In genomic region chr5:179680014-179680779, GRCh38 we compare ENCODE assay signal across 13 cellular contexts. TPM values are rescaled to one million over a fixed set of nuclear protein-coding genes. Genes with fewer than 3 reads are reported as not detected.
DNase-seq lines count a peak whose midpoint lies in the region; ATAC-seq and TF ChIP-seq lines count a peak whose summit lies in the region.
"Had no signal": no experiment of that assay in that cellular context is flagged by ENCODE, and none has a peak within 500 bp of the region (broad histone marks: within the 10 kb centered on the region; RNA-seq: fewer than 3 reads in every experiment).

No MANE protein-coding gene starts in this region.

- H3K79me2 ChIP-seq in OCI-LY7 (ENCODE audit: insufficient read depth, low read depth, low read length): peaks cover 20% of the 10 kb centered on the region; the same call in 1 of the 2 replicates

- peak overlapping the region; percentile 70 for H3K4me3 Mint-ChIP-seq in activated T-cell treated with anti-CD3 and anti-CD28 coated beads, Interleukin-2, amount 50 U/mL, for 24 hours
- H3K4me3 Mint-ChIP-seq in central memory CD8-positive, alpha-beta T cell: peak overlapping the region; percentile 50
- peak overlapping the region; percentile 33 for H3K4me3 Mint-ChIP-seq in progenitor cell of endocrine pancreas (ENCODE audit: low read depth)

- H3K4me3 ChIP-seq in OCI-LY7 (ENCODE audit: low read depth, low read length, poor library complexity, severe bottlenecking) (no peak overlapping the region), lower leg skin (ENCODE audit: low read depth, poor library complexity, severe bottlenecking) (no peak overlapping the region)

- ATAC-seq in central memory CD8-positive, alpha-beta T cell (replicated peaks; ENCODE audit: extremely low read depth, poor library complexity, severe bottlenecking): no peak
- ATAC-seq: left ventricle myocardium superior, psoas muscle had no signal

- peaks cover 46% of the 10 kb centered on the region for H3K36me3 Mint-ChIP-seq in activated T-cell treated with anti-CD3 and anti-CD28 coated beads, Interleukin-2, amount 50 U/mL, for 24 hours (ENCODE audit: low read depth)
- H3K36me3 Mint-ChIP-seq in central memory CD8-positive, alpha-beta T cell (ENCODE audit: insufficient read depth): peaks cover 13% of the 10 kb centered on the region
- peaks cover 8% of the 10 kb centered on the region for H3K36me3 Mint-ChIP-seq in progenitor cell of endocrine pancreas (ENCODE audit: insufficient read depth)

- H3K4me1 Mint-ChIP-seq in activated T-cell treated with anti-CD3 and anti-CD28 coated beads, Interleukin-2, amount 50 U/mL, for 24 hours (ENCODE audit: low read depth): peaks cover 32% of the 10 kb centered on the region
- H3K4me1 Mint-ChIP-seq in central memory CD8-positive, alpha-beta T cell: peaks cover 33% of the 10 kb centered on the region
- peaks cover 15% of the 10 kb centered on the region for H3K4me1 Mint-ChIP-seq in progenitor cell of endocrine pancreas (ENCODE audit: low read depth)

- no peaks in the 10 kb centered on the region for H3K27me3 Mint-ChIP-seq in activated T-cell treated with anti-CD3 and anti-CD28 coated beads, Interleukin-2, amount 50 U/mL, for 24 hours
- H3K27me3 Mint-ChIP-seq in central memory CD8-positive, alpha-beta T cell: no peaks in the 10 kb centered on the region
- H3K27me3 Mint-ChIP-seq in progenitor cell of endocrine pancreas: no peaks in the 10 kb centered on the region

- TF ChIP-seq POLR2A in lower leg skin (IDR thresholded peaks at IDR 0.05): no peak

- BruUV-seq in OCI-LY7 (replicated peaks; lab: Mats Ljungman, UMichigan): TSS peak; percentile 55

- no peaks in the 10 kb centered on the region for H3K9me2 ChIP-seq in OCI-LY7 (ENCODE audit: insufficient read depth, low read length)

- H3K4me2 ChIP-seq in OCI-LY7 (ENCODE audit: low read length): 0 out of 2 replicates have a peak overlapping the region, but pooled peaks have one; percentile 73
- H3K4me2 ChIP-seq: KMS-11 had no signal

- intact Hi-C loops in OCI-LY7 (cut with micrococcal nuclease; ENCODE audit: unreplicated experiment): no loop called here
- intact Hi-C loops in lower leg skin (cut with DNase I; ENCODE audit: low total_unique reads): no loop called here

- no peaks in the 10 kb centered on the region for H3K9me3 ChIP-seq in OCI-LY7 (ENCODE audit: low read length)
- H3K9me3 ChIP-seq: psoas muscle had no signal

- WGBS in lower leg skin, 2 donors: 88 to 91% methylated on average over 9 of the region's 9 CpGs

- DNase-seq in activated T-cell treated with anti-CD3 and anti-CD28 coated beads, Interleukin-2, amount 50 U/mL, for 24 hours: no peak
- DNase-seq in activated T-cell treated with anti-CD3 and anti-CD28 coated beads for 4 hours (no peak), OCI-LY7 (ENCODE audit: low spot score) (no peak), progenitor cell of endocrine pancreas (ENCODE audit: low spot score, unreplicated experiment) (no peak), lower leg skin (ENCODE audit: low spot score in 2 of 2) (no peak), SK-N-DZ (ENCODE audit: low spot score) (no peak), RWPE1 (ENCODE audit: low spot score) (no peak)
- DNase-seq in central memory CD8-positive, alpha-beta T cell (ENCODE audit: low spot score in 2 of 2): no peak
- DNase-seq: left ventricle myocardium superior, NCI-H2107, psoas muscle had no signal

- peaks cover 3% of the 10 kb centered on the region for H3K9me3 Mint-ChIP-seq in activated T-cell treated with anti-CD3 and anti-CD28 coated beads, Interleukin-2, amount 50 U/mL, for 24 hours
- H3K9me3 Mint-ChIP-seq in central memory CD8-positive, alpha-beta T cell: no peaks in the 10 kb centered on the region
- peaks cover 4% of the 10 kb centered on the region for H3K9me3 Mint-ChIP-seq in progenitor cell of endocrine pancreas (ENCODE audit: low read depth)

- no peaks in the 10 kb centered on the region for H4K20me1 ChIP-seq in OCI-LY7 (ENCODE audit: insufficient read depth, low read length)

- no peak overlapping the region for H3K27ac ChIP-seq in OCI-LY7 (ENCODE audit: low read depth, low read length, poor library complexity, severe bottlenecking)
- H3K27ac ChIP-seq in RWPE1: no peak overlapping the region
- H3K27ac ChIP-seq: KMS-11, psoas muscle had no signal

- POLR2A ChIA-PET in OCI-LY7 (lab: Charles Lee): interaction anchor here (0.6 to 1.3 kb wide), 4 partner anchors 11 to 988 kb away, joined by 3 to 4 read pairs (median 3); partner anchors contain the start of gene HNRNPH1
- POLR2A ChIA-PET in RWPE1 (lab: Yijun Ruan, JAX; ENCODE audit: low non-redundant PET): interaction anchor here (0.5 to 0.7 kb wide), 2 partner anchors 8 to 10 kb away, joined by 7 to 9 read pairs; no protein-coding TSS in a partner anchor

- H3K4me1 ChIP-seq in OCI-LY7 (ENCODE audit: insufficient read depth, low read length, poor library complexity, severe bottlenecking): peaks cover 30% of the 10 kb centered on the region

- CTCF ChIA-PET in OCI-LY7 (lab: Charles Lee; ENCODE audit: unreplicated experiment): no interaction called here
- CTCF ChIA-PET in RWPE1 (lab: Yijun Ruan, JAX): interaction anchor here (0.6 kb wide), 2 partner anchors 15 to 48 kb away, joined by 3 to 4 read pairs; no protein-coding TSS in a partner anchor

- H3K27ac Mint-ChIP-seq in activated T-cell treated with anti-CD3 and anti-CD28 coated beads, Interleukin-2, amount 50 U/mL, for 24 hours: peak overlapping the region; percentile 64
- peak overlapping the region; percentile 65 for H3K27ac Mint-ChIP-seq in central memory CD8-positive, alpha-beta T cell (ENCODE audit: low read depth)
- peak overlapping the region; percentile 38 for H3K27ac Mint-ChIP-seq in progenitor cell of endocrine pancreas

- TF ChIP-seq CTCF in OCI-LY7 (conservative IDR thresholded peaks at IDR 0.05; ENCODE audit: low read length) (no peak), progenitor cell of endocrine pancreas (IDR thresholded peaks at IDR 0.05; ENCODE audit: unreplicated experiment) (no peak), lower leg skin (IDR thresholded peaks at IDR 0.05) (no peak), RWPE1 (conservative IDR thresholded peaks at IDR 0.05; ENCODE audit: low read depth) (no peak)

- peaks cover 2% of the 10 kb centered on the region for H3K36me3 ChIP-seq in OCI-LY7 (ENCODE audit: insufficient read depth, low read length)

- no peak overlapping the region for H2AFZ ChIP-seq in OCI-LY7 (ENCODE audit: low read length)

RNA-seq across cellular contexts. Expression of gene CBY3, which starts 0.6 kb away (rescaled TPM):
- 0.21 TPM in 1 of 2 replicates, not detected in the other for total RNA-seq in OCI-LY7 (2014; rRNA removed; shearing (Covaris generic))
- not detected in 2 replicates for total RNA-seq in OCI-LY7 (2022)
- not detected in 2 replicates for total RNA-seq in progenitor cell of endocrine pancreas
- total RNA-seq in lower leg skin: not detected
- not detected in 2 replicates for polyA plus RNA-seq in SK-N-DZ (2014; cell fraction: cytosol; rRNA removed)
- polyA plus RNA-seq in SK-N-DZ (2014; cell fraction: nucleus; rRNA removed): not detected in 2 replicates
- total RNA-seq: endothelial cell of umbilical vein, left ventricle myocardium superior, psoas muscle had no signal
- polyA plus RNA-seq: endothelial cell of umbilical vein had no signal

RNA-seq across cellular contexts. Expression of gene CANX, which starts 18.6 kb away (rescaled TPM):
- total RNA-seq in OCI-LY7 (2014; rRNA removed; shearing (Covaris generic)): 164 and 256 TPM in 2 replicates
- total RNA-seq in OCI-LY7 (2022) (412 and 451 TPM in 2 replicates), progenitor cell of endocrine pancreas (571 and 574 TPM in 2 replicates), lower leg skin (100 to 1,000 TPM; 183 to 307 (median 253) TPM)
- polyA plus RNA-seq in SK-N-DZ (2014; cell fraction: cytosol; rRNA removed): 272 and 278 TPM in 2 replicates
- 116 and 122 TPM in 2 replicates for polyA plus RNA-seq in SK-N-DZ (2014; cell fraction: nucleus; rRNA removed)

RNA-seq across cellular contexts. Expression of gene MAML1, which starts 52.4 kb away (rescaled TPM):
- total RNA-seq in OCI-LY7 (2014; rRNA removed; shearing (Covaris generic)): 12.1 and 17.0 TPM in 2 replicates
- total RNA-seq in OCI-LY7 (2022): 27.4 and 31.4 TPM in 2 replicates
- total RNA-seq in progenitor cell of endocrine pancreas: 51.8 and 54.8 TPM in 2 replicates
- 10 to 100 TPM; 25.5 to 46.8 (median 31.5) TPM for total RNA-seq in lower leg skin
- polyA plus RNA-seq in SK-N-DZ (2014; cell fraction: cytosol; rRNA removed): 18.7 and 19.6 TPM in 2 replicates
- polyA plus RNA-seq in SK-N-DZ (2014; cell fraction: nucleus; rRNA removed): 11.8 and 19.5 TPM in 2 replicates

RNA-seq across cellular contexts. Expression of gene HNRNPH1, which starts 56.7 kb away (rescaled TPM):
- 814 and 1,035 TPM in 2 replicates for total RNA-seq in OCI-LY7 (2014; rRNA removed; shearing (Covaris generic))
- total RNA-seq in OCI-LY7 (2022): 959 and 1,011 TPM in 2 replicates
- 1,377 and 1,392 TPM in 2 replicates for total RNA-seq in progenitor cell of endocrine pancreas
- total RNA-seq in lower leg skin: 100 to 1,000 TPM; 182 to 474 (median 317) TPM
- 473 and 506 TPM in 2 replicates for polyA plus RNA-seq in SK-N-DZ (2014; cell fraction: cytosol; rRNA removed)
- 1,378 and 1,791 TPM in 2 replicates for polyA plus RNA-seq in SK-N-DZ (2014; cell fraction: nucleus; rRNA removed)
